ENCODE assay signal across 15 cellular contexts in the genomic region with DNA sequence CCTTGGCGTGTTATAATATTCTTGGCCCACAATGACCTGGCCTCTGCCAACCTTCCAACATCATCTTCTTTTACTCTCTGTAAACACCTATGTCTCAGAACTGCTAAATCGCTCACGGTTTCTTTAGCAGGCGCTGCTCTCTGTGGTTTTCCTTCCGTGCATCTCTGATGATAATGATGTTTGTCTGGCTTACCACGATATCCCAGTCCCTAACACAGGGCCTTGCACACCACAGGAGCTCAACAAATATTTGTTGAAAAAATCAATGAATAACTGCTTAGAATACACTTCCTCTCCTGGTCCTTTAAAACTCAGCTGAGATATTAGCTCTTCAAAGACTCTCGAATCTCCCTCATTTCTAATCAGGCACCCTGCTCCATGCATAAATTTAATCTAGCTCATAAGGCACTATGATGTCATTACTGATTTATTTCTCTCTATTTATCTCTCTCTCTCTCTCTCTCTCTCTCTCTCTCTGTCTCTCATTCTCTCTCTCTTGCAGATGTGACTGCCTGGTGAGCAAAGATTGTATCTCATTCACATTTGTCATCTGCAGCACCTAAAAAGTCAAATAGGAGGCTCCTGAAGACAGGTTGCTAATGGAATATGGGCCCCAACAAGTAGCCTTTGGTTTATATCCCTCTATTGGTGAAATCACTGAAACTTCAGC.
"Had no signal": no experiment of that assay in that cellular context is flagged by ENCODE, and none has a peak within 500 bp of the region (broad histone marks: within the 10 kb centered on the region; RNA-seq: fewer than 3 reads in every experiment).

No MANE protein-coding gene starts in this region.

- H3K27me3 ChIP-seq: adrenal gland, thyroid gland had no signal

- ATAC-seq: activated T-helper 17 cell treated with anti-CD3 and anti-CD28 coated beads, Interleukin-2, amount 50 U/mL, for 72 hours; left colon; naive thymus-derived CD4-positive, alpha-beta T cell; right cardiac atrium; stimulated activated effector memory CD8-positive, alpha-beta T cell treated with anti-CD3 and anti-CD28 coated beads, Interleukin-12 subunit alpha, Interleukin-12 subunit beta, amount 100 ng/mL, for 72 hours had no signal

- DNase-seq: activated CD4-positive, alpha-beta T cell treated with anti-CD3 and anti-CD28 coated beads, Interleukin-2, amount 10 ng/mL, durations not matched to agents 7 days and 5 days; activated CD4-positive, CD25-positive, alpha-beta regulatory T cell; activated CD8-positive, alpha-beta memory T cell treated with anti-CD3 and anti-CD28 coated beads for 24 hours; activated naive CD4-positive, alpha-beta T cell treated with anti-CD3 and anti-CD28 coated beads, Interleukin-2, amount 10 ng/mL, durations not matched to agents 7 days and 5 days; activated T-cell treated with anti-CD3 and anti-CD28 coated beads for 4 hours; adrenal gland; foreskin melanocyte; head of caudate nucleus; left colon; naive thymus-derived CD4-positive, alpha-beta T cell; nucleus accumbens; right cardiac atrium; thyroid gland had no signal

- H3K9me3 ChIP-seq: adrenal gland, thyroid gland had no signal

- H3K4me3 ChIP-seq: adrenal gland, thyroid gland had no signal

- H3K36me3 ChIP-seq: adrenal gland, thyroid gland had no signal

- H3K4me1 ChIP-seq: adrenal gland, thyroid gland had no signal

- H3K27ac ChIP-seq: adrenal gland, thyroid gland had no signal
